16 cellular contexts compared by ENCODE assay signal in the genomic region with DNA sequence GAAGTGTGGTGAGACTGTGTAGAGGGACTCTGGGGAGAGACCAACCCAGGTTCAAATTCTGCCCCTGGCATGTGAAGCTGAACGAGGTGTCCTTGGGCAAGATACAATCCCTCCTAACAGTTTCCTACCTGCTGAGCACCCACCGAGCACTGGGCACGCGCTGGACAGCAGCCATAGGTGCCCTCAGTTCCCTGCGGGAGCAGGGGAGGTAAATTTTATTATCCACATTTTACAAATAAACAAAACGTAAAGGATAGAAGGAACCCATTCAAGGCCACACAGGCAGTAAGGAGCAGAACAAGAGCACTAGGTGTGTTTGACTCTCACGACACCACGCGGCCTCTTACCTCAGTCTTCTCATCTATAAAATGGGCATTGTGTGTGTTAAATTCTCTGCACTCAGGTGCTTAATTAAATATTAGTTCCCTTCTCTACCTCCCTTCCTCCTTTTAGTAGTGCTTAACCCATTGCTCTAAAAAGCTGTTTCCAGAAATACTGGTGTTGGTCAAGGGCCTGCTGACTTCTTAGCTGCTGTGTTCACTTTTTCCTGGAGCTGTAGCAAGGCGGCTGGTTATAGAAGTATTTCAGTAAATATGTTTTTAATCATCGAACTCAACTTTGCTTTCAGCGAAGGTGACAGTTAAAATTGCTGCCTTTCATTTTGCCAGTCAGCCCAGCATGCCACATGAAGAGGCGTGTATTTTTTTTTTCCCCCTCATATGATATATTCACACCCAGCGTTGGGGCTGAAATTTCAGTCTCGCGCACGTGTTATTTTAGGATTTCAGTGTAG. TPM values are rescaled to one million over a fixed set of nuclear protein-coding genes. Genes with fewer than 3 reads are reported as not detected.
DNase-seq lines count a peak whose midpoint lies in the region; ATAC-seq, FAIRE-seq and TF ChIP-seq lines count a peak whose summit lies in the region.
"Had no signal": no experiment of that assay in that cellular context is flagged by ENCODE, and none has a peak within 500 bp of the region (broad histone marks: within the 10 kb centered on the region; RNA-seq: fewer than 3 reads in every experiment).

No MANE protein-coding gene starts in this region.

- no peak for TF ChIP-seq CTCF in D721Med (IDR thresholded peaks at IDR 0.05; ENCODE audit: insufficient read depth, missing control alignments)
- no peak for TF ChIP-seq CTCF in WTC11 (IDR thresholded peaks at IDR 0.05)
- TF ChIP-seq CTCF in neural cell (IDR thresholded peaks at IDR 0.05; ENCODE audit: poor library complexity, severe bottlenecking) = no peak

- no peaks in the 10 kb centered on the region for H3K9me3 ChIP-seq in neural cell (ENCODE audit: low read length)

- no peak overlapping the region for H2AFZ ChIP-seq in neural cell (ENCODE audit: low read depth, low read length)

- no peak overlapping the region for H3K4me2 ChIP-seq in neural cell (ENCODE audit: low read length)

- ATAC-seq in WTC11 = no peak
- no peak for ATAC-seq in GM19035 (IDR thresholded peaks at IDR 0.05; ENCODE audit: unreplicated experiment)
- no peak for ATAC-seq in GM21367 (IDR thresholded peaks at IDR 0.05; ENCODE audit: unreplicated experiment)
- ATAC-seq: CD8-positive, alpha-beta T cell had no signal

- H3K27ac ChIP-seq in neural cell (ENCODE audit: low read length) = peak overlapping the region; percentile 51

- no peaks in the 10 kb centered on the region for H3K27me3 ChIP-seq in neural cell (ENCODE audit: insufficient read depth, low read depth, low read length)

- peak overlapping the region; percentile 60 for H3K27ac Mint-ChIP-seq in WTC11
- H3K27ac Mint-ChIP-seq: B cell; CD8-positive, alpha-beta T cell; HFFc6 had no signal

- FAIRE-seq in D721Med (lab: Jason Lieb, UNC) = peak; percentile 16

- H3K27me3 Mint-ChIP-seq in WTC11 (ENCODE audit: low read depth) = no peaks in the 10 kb centered on the region

- no peaks in the 10 kb centered on the region for H3K79me2 ChIP-seq in neural cell (replicated peaks; ENCODE audit: insufficient read depth, low read length)

- peaks cover 5% of the 10 kb centered on the region for H3K9me3 Mint-ChIP-seq in WTC11

- TF ChIP-seq EP300 in neural cell (conservative IDR thresholded peaks at IDR 0.05; ENCODE audit: poor library complexity, severe bottlenecking) = peak; percentile 69

- peak overlapping the region; percentile 29 for H3K4me3 ChIP-seq in neural cell (ENCODE audit: low read length)
- H3K4me3 ChIP-seq: HAP-1 had no signal

- H3F3A ChIP-seq in neural cell (ENCODE audit: insufficient read depth, low read length, poor library complexity, severe bottlenecking) = no peaks in the 10 kb centered on the region

- peaks cover 6% of the 10 kb centered on the region for H3K36me3 ChIP-seq in neural cell (ENCODE audit: insufficient read depth, low read length)
- H3K36me3 ChIP-seq: HAP-1 had no signal

- TF ChIP-seq RAD21 in neural cell (conservative IDR thresholded peaks at IDR 0.05) = no peak

- H3K4me3 Mint-ChIP-seq in WTC11 = no peak overlapping the region
- H3K4me3 Mint-ChIP-seq: B cell; CD8-positive, alpha-beta T cell; HFFc6 had no signal

- H3K36me3 Mint-ChIP-seq in WTC11 = peaks cover 8% of the 10 kb centered on the region
- H3K36me3 Mint-ChIP-seq: CD8-positive, alpha-beta T cell had no signal

- peak overlapping the region; percentile 6 for H3K9ac ChIP-seq in neural cell (ENCODE audit: low read length)

- H3K4me1 Mint-ChIP-seq in WTC11 = peaks cover 24% of the 10 kb centered on the region
- H3K4me1 Mint-ChIP-seq: B cell had no signal

- POLR2A ChIA-PET in WTC11 (lab: Charles Lee) = no interaction called here

- no peaks in the 10 kb centered on the region for H3K9me2 ChIP-seq in neural cell (ENCODE audit: insufficient read depth, low read length)

- H4K20me1 ChIP-seq in neural cell (ENCODE audit: insufficient read depth) = no peaks in the 10 kb centered on the region

- CTCF ChIA-PET in WTC11 (lab: Charles Lee) = no interaction called here

- peak; percentile 78 for DNase-seq in NCI-H2227 (lab: John Stamatoyannopoulos, UW; ENCODE audit: unreplicated experiment)
- no peak for DNase-seq in NCI-H2227 treated with DMSO at 0.1 percent for 48 hours (lab: John Stamatoyannopoulos, UW)
- no peak for DNase-seq in D721Med (ENCODE audit: insufficient read length, low spot score)
- DNase-seq in WTC11 (ENCODE audit: low spot score) = no peak
- no peak for DNase-seq in DMS53 treated with DMSO at 0.1 percent for 48 hours (lab: John Stamatoyannopoulos, UW; ENCODE audit: unreplicated experiment)
- DNase-seq: ACHN; CD8-positive, alpha-beta T cell; COR-L47; DMS53; GOT3; HFFc6 had no signal

TF ChIP-seq in WTC11, 78 proteins besides CTCF, POLR2A, EP300 and RAD21:
- TF ChIP-seq CREB1 (CRISPR knock-in tag; IDR thresholded peaks at IDR 0.05) = no peak
- TF ChIP-seq FOXJ3 (CRISPR knock-in tag; IDR thresholded peaks at IDR 0.05; ENCODE audit: borderline replicate concordance) = no peak
- TF ChIP-seq TP53 (CRISPR knock-in tag; IDR thresholded peaks at IDR 0.05) = no peak
- TF ChIP-seq MXD4 (CRISPR knock-in tag; IDR thresholded peaks at IDR 0.05; ENCODE audit: borderline replicate concordance) = no peak
- no peak for TF ChIP-seq MAX (CRISPR knock-in tag; IDR thresholded peaks at IDR 0.05)
- TF ChIP-seq CDX4 (CRISPR knock-in tag; IDR thresholded peaks at IDR 0.05; ENCODE audit: borderline replicate concordance) = no peak
- TF ChIP-seq JAZF1 (CRISPR knock-in tag; IDR thresholded peaks at IDR 0.05) = no peak
- no peak for TF ChIP-seq ATF6 (CRISPR knock-in tag; IDR thresholded peaks at IDR 0.05)
- TF ChIP-seq RORB (CRISPR knock-in tag; IDR thresholded peaks at IDR 0.05) = no peak
- TF ChIP-seq ZNF671 (CRISPR knock-in tag; IDR thresholded peaks at IDR 0.05) = no peak
- no peak for TF ChIP-seq MYBL2 (CRISPR knock-in tag; IDR thresholded peaks at IDR 0.05)

TF ChIP-seq in neural cell, 6 proteins besides CTCF, POLR2A, EP300 and RAD21:
- peak; percentile 37 for TF ChIP-seq MXI1 (conservative IDR thresholded peaks at IDR 0.05; ENCODE audit: poor library complexity, severe bottlenecking)
- no peak for TF ChIP-seq POLR2AphosphoS5 (IDR thresholded peaks at IDR 0.05)
TF ChIP-seq in neural cell: peak in this region for 1.

RNA-seq across cellular contexts. Expression of gene PGBD5, which starts 41.6 kb away (rescaled TPM):
- 16.7 to 23.8 TPM (median 18.9 TPM) in 3 replicates for total RNA-seq in WTC11 (2021)
- polyA plus RNA-seq in neural cell = 16.3 and 17.3 TPM in 2 replicates
- 28.6 and 34.3 TPM in 2 replicates for polyA minus RNA-seq in neural cell
- total RNA-seq: B cell; CD8-positive, alpha-beta T cell had no signal
